In genomic region chr18:12595571-12596255, GRCh38 we compare ENCODE assay signal across 1 cellular context.
A peak's percentile ranks its signal among the peaks of the same experiment; 100 is the strongest.
TF ChIP-seq lines count a peak whose summit lies in the region.

No MANE protein-coding gene starts in this region.

TF ChIP-seq in HepG2, 621 proteins besides CTCF, POLR2A, EP300 and RAD21 (continued from another document and continues in another):
- TF ChIP-seq, protein P1, sequence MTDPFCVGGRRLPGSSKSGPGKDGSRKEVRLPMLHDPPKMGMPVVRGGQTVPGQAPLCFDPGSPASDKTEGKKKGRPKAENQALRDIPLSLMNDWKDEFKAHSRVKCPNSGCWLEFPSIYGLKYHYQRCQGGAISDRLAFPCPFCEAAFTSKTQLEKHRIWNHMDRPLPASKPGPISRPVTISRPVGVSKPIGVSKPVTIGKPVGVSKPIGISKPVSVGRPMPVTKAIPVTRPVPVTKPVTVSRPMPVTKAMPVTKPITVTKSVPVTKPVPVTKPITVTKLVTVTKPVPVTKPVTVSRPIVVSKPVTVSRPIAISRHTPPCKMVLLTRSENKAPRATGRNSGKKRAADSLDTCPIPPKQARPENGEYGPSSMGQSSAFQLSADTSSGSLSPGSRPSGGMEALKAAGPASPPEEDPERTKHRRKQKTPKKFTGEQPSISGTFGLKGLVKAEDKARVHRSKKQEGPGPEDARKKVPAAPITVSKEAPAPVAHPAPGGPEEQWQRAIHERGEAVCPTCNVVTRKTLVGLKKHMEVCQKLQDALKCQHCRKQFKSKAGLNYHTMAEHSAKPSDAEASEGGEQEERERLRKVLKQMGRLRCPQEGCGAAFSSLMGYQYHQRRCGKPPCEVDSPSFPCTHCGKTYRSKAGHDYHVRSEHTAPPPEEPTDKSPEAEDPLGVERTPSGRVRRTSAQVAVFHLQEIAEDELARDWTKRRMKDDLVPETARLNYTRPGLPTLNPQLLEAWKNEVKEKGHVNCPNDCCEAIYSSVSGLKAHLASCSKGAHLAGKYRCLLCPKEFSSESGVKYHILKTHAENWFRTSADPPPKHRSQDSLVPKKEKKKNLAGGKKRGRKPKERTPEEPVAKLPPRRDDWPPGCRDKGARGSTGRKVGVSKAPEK (CRISPR knock-in tag; IDR thresholded peaks at IDR 0.05; ENCODE audit: borderline replicate concordance): no peak
- no peak for TF ChIP-seq IKZF1 (IDR thresholded peaks at IDR 0.05)
- TF ChIP-seq STAG1 (CRISPR knock-in tag; IDR thresholded peaks at IDR 0.05): no peak
- TF ChIP-seq PHF21A (CRISPR knock-in tag; IDR thresholded peaks at IDR 0.05): peak; percentile 64; the same call in 1 of the 2 replicates
- no peak for TF ChIP-seq PRPF4 (IDR thresholded peaks at IDR 0.05; ENCODE audit: low read depth, low read length, poor library complexity, severe bottlenecking)
- no peak for TF ChIP-seq ZNF724P (CRISPR knock-in tag; IDR thresholded peaks at IDR 0.05; ENCODE audit: borderline replicate concordance)
- TF ChIP-seq PHF8 (CRISPR knock-in tag; IDR thresholded peaks at IDR 0.05): no peak
- no peak for TF ChIP-seq MED1 (CRISPR knock-in tag; IDR thresholded peaks at IDR 0.05)
- TF ChIP-seq FOXA1 (IDR thresholded peaks at IDR 0.05): no peak
- TF ChIP-seq FOXA1 (CRISPR knock-in tag; IDR thresholded peaks at IDR 0.05): peak; percentile 53; the same call in 1 of the 2 replicates
- TF ChIP-seq KDM2A (CRISPR knock-in tag; IDR thresholded peaks at IDR 0.05; ENCODE audit: borderline replicate concordance, low read depth): no peak
- no peak for TF ChIP-seq DNMT3B (CRISPR knock-in tag; conservative IDR thresholded peaks at IDR 0.05)
- TF ChIP-seq, protein P2, sequence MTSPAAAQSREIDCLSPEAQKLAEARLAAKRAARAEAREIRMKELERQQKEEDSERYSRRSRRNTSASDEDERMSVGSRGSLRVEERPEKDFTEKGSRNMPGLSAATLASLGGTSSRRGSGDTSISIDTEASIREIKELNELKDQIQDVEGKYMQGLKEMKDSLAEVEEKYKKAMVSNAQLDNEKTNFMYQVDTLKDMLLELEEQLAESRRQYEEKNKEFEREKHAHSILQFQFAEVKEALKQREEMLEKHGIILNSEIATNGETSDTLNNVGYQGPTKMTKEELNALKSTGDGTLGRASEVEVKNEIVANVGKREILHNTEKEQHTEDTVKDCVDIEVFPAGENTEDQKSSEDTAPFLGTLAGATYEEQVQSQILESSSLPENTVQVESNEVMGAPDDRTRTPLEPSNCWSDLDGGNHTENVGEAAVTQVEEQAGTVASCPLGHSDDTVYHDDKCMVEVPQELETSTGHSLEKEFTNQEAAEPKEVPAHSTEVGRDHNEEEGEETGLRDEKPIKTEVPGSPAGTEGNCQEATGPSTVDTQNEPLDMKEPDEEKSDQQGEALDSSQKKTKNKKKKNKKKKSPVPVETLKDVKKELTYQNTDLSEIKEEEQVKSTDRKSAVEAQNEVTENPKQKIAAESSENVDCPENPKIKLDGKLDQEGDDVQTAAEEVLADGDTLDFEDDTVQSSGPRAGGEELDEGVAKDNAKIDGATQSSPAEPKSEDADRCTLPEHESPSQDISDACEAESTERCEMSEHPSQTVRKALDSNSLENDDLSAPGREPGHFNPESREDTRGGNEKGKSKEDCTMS (CRISPR knock-in tag; conservative IDR thresholded peaks at IDR 0.05): no peak
- no peak for TF ChIP-seq ONECUT2 (CRISPR knock-in tag; IDR thresholded peaks at IDR 0.05)
- TF ChIP-seq ZFYVE20 (CRISPR knock-in tag; IDR thresholded peaks at IDR 0.05; ENCODE audit: borderline replicate concordance, low read depth): no peak
- no peak for TF ChIP-seq FOSL2 (CRISPR knock-in tag; IDR thresholded peaks at IDR 0.05)
- TF ChIP-seq HNRNPLL (IDR thresholded peaks at IDR 0.05; ENCODE audit: low read depth, low read length, poor library complexity, severe bottlenecking): no peak
- TF ChIP-seq ZNF850 (CRISPR knock-in tag; conservative IDR thresholded peaks at IDR 0.05): no peak
- no peak for TF ChIP-seq ISX (CRISPR knock-in tag; conservative IDR thresholded peaks at IDR 0.05)
- TF ChIP-seq SMC3 (IDR thresholded peaks at IDR 0.05; ENCODE audit: low read length): no peak
- TF ChIP-seq ZNF792 (CRISPR knock-in tag; IDR thresholded peaks at IDR 0.05): no peak
- no peak for TF ChIP-seq ZNF414 (CRISPR knock-in tag; IDR thresholded peaks at IDR 0.05)
- TF ChIP-seq, protein P3, sequence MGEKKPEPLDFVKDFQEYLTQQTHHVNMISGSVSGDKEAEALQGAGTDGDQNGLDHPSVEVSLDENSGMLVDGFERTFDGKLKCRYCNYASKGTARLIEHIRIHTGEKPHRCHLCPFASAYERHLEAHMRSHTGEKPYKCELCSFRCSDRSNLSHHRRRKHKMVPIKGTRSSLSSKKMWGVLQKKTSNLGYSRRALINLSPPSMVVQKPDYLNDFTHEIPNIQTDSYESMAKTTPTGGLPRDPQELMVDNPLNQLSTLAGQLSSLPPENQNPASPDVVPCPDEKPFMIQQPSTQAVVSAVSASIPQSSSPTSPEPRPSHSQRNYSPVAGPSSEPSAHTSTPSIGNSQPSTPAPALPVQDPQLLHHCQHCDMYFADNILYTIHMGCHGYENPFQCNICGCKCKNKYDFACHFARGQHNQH (CRISPR knock-in tag; IDR thresholded peaks at IDR 0.05): no peak
- no peak for TF ChIP-seq REL (CRISPR knock-in tag; conservative IDR thresholded peaks at IDR 0.05)
- TF ChIP-seq, protein P4, sequence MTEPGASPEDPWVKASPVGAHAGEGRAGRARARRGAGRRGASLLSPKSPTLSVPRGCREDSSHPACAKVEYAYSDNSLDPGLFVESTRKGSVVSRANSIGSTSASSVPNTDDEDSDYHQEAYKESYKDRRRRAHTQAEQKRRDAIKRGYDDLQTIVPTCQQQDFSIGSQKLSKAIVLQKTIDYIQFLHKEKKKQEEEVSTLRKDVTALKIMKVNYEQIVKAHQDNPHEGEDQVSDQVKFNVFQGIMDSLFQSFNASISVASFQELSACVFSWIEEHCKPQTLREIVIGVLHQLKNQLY (CRISPR knock-in tag; IDR thresholded peaks at IDR 0.05): no peak
- no peak for TF ChIP-seq ZNF138 (CRISPR knock-in tag; IDR thresholded peaks at IDR 0.05; ENCODE audit: low read depth)
- TF ChIP-seq AGO2 (optimal IDR thresholded peaks at IDR 0.05; ENCODE audit: low read depth, low read length): no peak
- TF ChIP-seq DBP (CRISPR knock-in tag; IDR thresholded peaks at IDR 0.05; ENCODE audit: not compliant biosample characterization): no peak
- TF ChIP-seq ERF (CRISPR knock-in tag; IDR thresholded peaks at IDR 0.05): no peak
- no peak for TF ChIP-seq BRCA1 (CRISPR knock-in tag; IDR thresholded peaks at IDR 0.05)
- TF ChIP-seq, protein P5, sequence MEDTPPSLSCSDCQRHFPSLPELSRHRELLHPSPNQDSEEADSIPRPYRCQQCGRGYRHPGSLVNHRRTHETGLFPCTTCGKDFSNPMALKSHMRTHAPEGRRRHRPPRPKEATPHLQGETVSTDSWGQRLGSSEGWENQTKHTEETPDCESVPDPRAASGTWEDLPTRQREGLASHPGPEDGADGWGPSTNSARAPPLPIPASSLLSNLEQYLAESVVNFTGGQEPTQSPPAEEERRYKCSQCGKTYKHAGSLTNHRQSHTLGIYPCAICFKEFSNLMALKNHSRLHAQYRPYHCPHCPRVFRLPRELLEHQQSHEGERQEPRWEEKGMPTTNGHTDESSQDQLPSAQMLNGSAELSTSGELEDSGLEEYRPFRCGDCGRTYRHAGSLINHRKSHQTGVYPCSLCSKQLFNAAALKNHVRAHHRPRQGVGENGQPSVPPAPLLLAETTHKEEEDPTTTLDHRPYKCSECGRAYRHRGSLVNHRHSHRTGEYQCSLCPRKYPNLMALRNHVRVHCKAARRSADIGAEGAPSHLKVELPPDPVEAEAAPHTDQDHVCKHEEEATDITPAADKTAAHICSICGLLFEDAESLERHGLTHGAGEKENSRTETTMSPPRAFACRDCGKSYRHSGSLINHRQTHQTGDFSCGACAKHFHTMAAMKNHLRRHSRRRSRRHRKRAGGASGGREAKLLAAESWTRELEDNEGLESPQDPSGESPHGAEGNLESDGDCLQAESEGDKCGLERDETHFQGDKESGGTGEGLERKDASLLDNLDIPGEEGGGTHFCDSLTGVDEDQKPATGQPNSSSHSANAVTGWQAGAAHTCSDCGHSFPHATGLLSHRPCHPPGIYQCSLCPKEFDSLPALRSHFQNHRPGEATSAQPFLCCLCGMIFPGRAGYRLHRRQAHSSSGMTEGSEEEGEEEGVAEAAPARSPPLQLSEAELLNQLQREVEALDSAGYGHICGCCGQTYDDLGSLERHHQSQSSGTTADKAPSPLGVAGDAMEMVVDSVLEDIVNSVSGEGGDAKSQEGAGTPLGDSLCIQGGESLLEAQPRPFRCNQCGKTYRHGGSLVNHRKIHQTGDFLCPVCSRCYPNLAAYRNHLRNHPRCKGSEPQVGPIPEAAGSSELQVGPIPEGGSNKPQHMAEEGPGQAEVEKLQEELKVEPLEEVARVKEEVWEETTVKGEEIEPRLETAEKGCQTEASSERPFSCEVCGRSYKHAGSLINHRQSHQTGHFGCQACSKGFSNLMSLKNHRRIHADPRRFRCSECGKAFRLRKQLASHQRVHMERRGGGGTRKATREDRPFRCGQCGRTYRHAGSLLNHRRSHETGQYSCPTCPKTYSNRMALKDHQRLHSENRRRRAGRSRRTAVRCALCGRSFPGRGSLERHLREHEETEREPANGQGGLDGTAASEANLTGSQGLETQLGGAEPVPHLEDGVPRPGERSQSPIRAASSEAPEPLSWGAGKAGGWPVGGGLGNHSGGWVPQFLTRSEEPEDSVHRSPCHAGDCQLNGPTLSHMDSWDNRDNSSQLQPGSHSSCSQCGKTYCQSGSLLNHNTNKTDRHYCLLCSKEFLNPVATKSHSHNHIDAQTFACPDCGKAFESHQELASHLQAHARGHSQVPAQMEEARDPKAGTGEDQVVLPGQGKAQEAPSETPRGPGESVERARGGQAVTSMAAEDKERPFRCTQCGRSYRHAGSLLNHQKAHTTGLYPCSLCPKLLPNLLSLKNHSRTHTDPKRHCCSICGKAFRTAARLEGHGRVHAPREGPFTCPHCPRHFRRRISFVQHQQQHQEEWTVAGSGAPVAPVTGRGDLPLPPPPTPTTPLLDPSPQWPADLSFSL (CRISPR knock-in tag; IDR thresholded peaks at IDR 0.05): no peak
- TF ChIP-seq SNAPC2 (CRISPR knock-in tag; IDR thresholded peaks at IDR 0.05): no peak
- no peak for TF ChIP-seq RXRA (CRISPR knock-in tag; IDR thresholded peaks at IDR 0.05)
- no peak for TF ChIP-seq HDAC6 (IDR thresholded peaks at IDR 0.05; ENCODE audit: low read depth, low read length)
- TF ChIP-seq CBX5 (CRISPR knock-in tag; IDR thresholded peaks at IDR 0.05; ENCODE audit: borderline replicate concordance): no peak
- no peak for TF ChIP-seq ZNF552 (CRISPR knock-in tag; IDR thresholded peaks at IDR 0.05; ENCODE audit: borderline replicate concordance)
- no peak for TF ChIP-seq ZBTB2 (CRISPR knock-in tag; IDR thresholded peaks at IDR 0.05; ENCODE audit: low read depth)
- TF ChIP-seq ZNF496 (CRISPR knock-in tag; IDR thresholded peaks at IDR 0.05; ENCODE audit: insufficient replicate concordance): no peak
- TF ChIP-seq HMG20A (CRISPR knock-in tag; IDR thresholded peaks at IDR 0.05; ENCODE audit: borderline replicate concordance): peak; percentile 87; the same call in 1 of the 2 replicates
- TF ChIP-seq JARID2 (CRISPR knock-in tag; IDR thresholded peaks at IDR 0.05; ENCODE audit: insufficient replicate concordance): no peak
- no peak for TF ChIP-seq ADNP (CRISPR knock-in tag; IDR thresholded peaks at IDR 0.05)
- TF ChIP-seq ZMAT3 (CRISPR knock-in tag; conservative IDR thresholded peaks at IDR 0.05): no peak
- TF ChIP-seq ZNF639 (CRISPR knock-in tag; conservative IDR thresholded peaks at IDR 0.05): no peak
- TF ChIP-seq ZNF674 (CRISPR knock-in tag; IDR thresholded peaks at IDR 0.05; ENCODE audit: low read depth): no peak
- TF ChIP-seq ATF4 (CRISPR knock-in tag; IDR thresholded peaks at IDR 0.05): no peak
- no peak for TF ChIP-seq NFYB (CRISPR knock-in tag; IDR thresholded peaks at IDR 0.05)
- no peak for TF ChIP-seq SRSF4 (IDR thresholded peaks at IDR 0.05; ENCODE audit: low read depth, low read length, poor library complexity, severe bottlenecking)
- no peak for TF ChIP-seq ZNF101 (CRISPR knock-in tag; IDR thresholded peaks at IDR 0.05; ENCODE audit: borderline replicate concordance, low read depth)
- TF ChIP-seq U2AF2 (IDR thresholded peaks at IDR 0.05; ENCODE audit: low read depth, low read length): no peak
- TF ChIP-seq ZNF317 (CRISPR knock-in tag; IDR thresholded peaks at IDR 0.05): 0 out of 2 replicates have a peak, but pooled peaks have one; percentile 40
